29 cellular contexts compared by ENCODE assay signal in the genomic region with DNA sequence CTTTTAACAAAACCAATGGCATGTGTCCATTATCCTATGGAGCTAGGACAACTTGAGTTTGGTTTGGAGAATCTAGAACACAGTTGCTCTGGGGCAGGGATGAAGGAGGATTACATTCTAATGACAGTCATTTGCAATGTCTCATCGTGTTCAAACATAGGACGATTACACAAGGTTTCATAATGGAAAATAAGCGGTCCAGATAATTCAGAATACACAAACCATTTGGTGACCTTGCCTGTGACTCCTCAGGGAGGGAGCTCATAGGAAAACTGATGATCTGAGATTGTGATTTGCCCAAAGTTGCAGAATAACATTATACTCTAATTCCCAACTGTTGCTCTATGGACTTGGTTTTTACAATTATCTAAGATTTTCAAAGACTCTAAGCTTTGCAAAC. TPM values are rescaled to one million over a fixed set of nuclear protein-coding genes. Genes with fewer than 3 reads are reported as not detected.
DNase-seq lines count a peak whose midpoint lies in the region; ATAC-seq and TF ChIP-seq lines count a peak whose summit lies in the region.
"Had no signal": no experiment of that assay in that cellular context is flagged by ENCODE, and none has a peak within 500 bp of the region (broad histone marks: within the 10 kb centered on the region; RNA-seq: fewer than 3 reads in every experiment).

No MANE protein-coding gene starts in this region.

- H3K4me3 ChIP-seq in hepatocyte (no peak overlapping the region), aorta (ENCODE audit: low read length in 2 of 2) (no peak overlapping the region)
- H3K4me3 ChIP-seq: body of pancreas, esophagus muscularis mucosa, lower lobe of right lung had no signal

- WGBS in hepatocyte (ENCODE audit: low lambda C conversion rate, missing lambda C conversion rate): 44% methylated on average over 3 of the region's 3 CpGs
- WGBS in aorta, 2 donors: 84 to 92% methylated on average over 3 of the region's 3 CpGs

- peak; percentile 19 for ATAC-seq in aorta (ENCODE audit: low FRiP score)
- ATAC-seq in activated CD8-positive, alpha-beta memory T cell treated with anti-CD3 and anti-CD28 coated beads, Interleukin-2, amount 10 ng/mL, durations not matched to agents 7 days and 5 days: no peak
- ATAC-seq: body of pancreas; lower lobe of right lung; natural killer cell treated with Interleukin-12 subunit alpha and Interleukin-12 subunit beta and Interleukin-15 and Interleukin-18, amount 100 ng/mL, for 72 hours; Panc1 had no signal

- no peaks in the 10 kb centered on the region for H3K9me2 ChIP-seq in hepatocyte (replicated peaks; ENCODE audit: insufficient read depth)

- H3K27me3 ChIP-seq in hepatocyte: no peaks in the 10 kb centered on the region
- no peaks in the 10 kb centered on the region for H3K27me3 ChIP-seq in aorta (ENCODE audit: control insufficient read depth in 1 of 2, insufficient read depth in 2 of 2, low read length in 1 of 2)
- H3K27me3 ChIP-seq: body of pancreas, esophagus muscularis mucosa had no signal

- peaks cover 4% of the 10 kb centered on the region for H3K36me3 Mint-ChIP-seq in activated CD8-positive, alpha-beta memory T cell treated with anti-CD3 and anti-CD28 coated beads, Interleukin-2, amount 10 ng/mL, durations not matched to agents 7 days and 5 days

- H3K79me2 ChIP-seq in hepatocyte: no peaks in the 10 kb centered on the region

- H3K4me1 ChIP-seq in hepatocyte (ENCODE audit: insufficient read depth) (no peaks in the 10 kb centered on the region), aorta (ENCODE audit: control insufficient read depth in 1 of 2, insufficient read depth in 2 of 2, low read length in 2 of 2) (no peaks in the 10 kb centered on the region)
- H3K4me1 ChIP-seq: body of pancreas, lower lobe of right lung had no signal

- H3K4me3 Mint-ChIP-seq in activated CD8-positive, alpha-beta memory T cell treated with anti-CD3 and anti-CD28 coated beads, Interleukin-2, amount 10 ng/mL, durations not matched to agents 7 days and 5 days: no peak overlapping the region
- H3K4me3 Mint-ChIP-seq: activated CD4-positive, alpha-beta memory T cell treated with anti-CD3 and anti-CD28 coated beads for 36 hours; CD4-positive, alpha-beta memory T cell; central memory CD8-positive, alpha-beta T cell; natural killer cell treated with Interleukin-12 subunit alpha and Interleukin-12 subunit beta and Interleukin-15 and Interleukin-18, amount 100 ng/mL, for 72 hours; type B pancreatic cell had no signal

- H3K27ac Mint-ChIP-seq in activated CD8-positive, alpha-beta memory T cell treated with anti-CD3 and anti-CD28 coated beads, Interleukin-2, amount 10 ng/mL, durations not matched to agents 7 days and 5 days: no peak overlapping the region
- H3K27ac Mint-ChIP-seq: activated CD4-positive, alpha-beta memory T cell treated with anti-CD3 and anti-CD28 coated beads for 36 hours; CD4-positive, alpha-beta memory T cell; natural killer cell treated with Interleukin-12 subunit alpha and Interleukin-12 subunit beta and Interleukin-15 and Interleukin-18, amount 100 ng/mL, for 72 hours; type B pancreatic cell had no signal

- DNase-seq in NCI-H748 (lab: John Stamatoyannopoulos, UW; ENCODE audit: unreplicated experiment) (peak; percentile 13), NCI-H748 treated with DMSO at 0.1 percent for 48 hours (lab: John Stamatoyannopoulos, UW) (no peak), amniotic epithelial cell (ENCODE audit: low read depth) (peak; percentile 37), hepatocyte (ENCODE audit: low spot score) (no peak), aorta (no peak), GM19238 (ENCODE audit: insufficient read length, low spot score) (no peak), NOMO-1 treated with DMSO at 0.1 percent for 48 hours (lab: John Stamatoyannopoulos, UW; ENCODE audit: unreplicated experiment) (no peak)
- no peak for DNase-seq in activated CD8-positive, alpha-beta memory T cell treated with anti-CD3 and anti-CD28 coated beads, Interleukin-2, amount 10 ng/mL, durations not matched to agents 7 days and 5 days
- DNase-seq: 8988T; activated CD4-positive, alpha-beta memory T cell treated with anti-CD3 and anti-CD28 coated beads for 36 hours; activated CD4-positive, alpha-beta T cell treated with anti-CD3 and anti-CD28 coated beads for 1 hour; activated CD8-positive, alpha-beta memory T cell treated with anti-CD3 and anti-CD28 coated beads, Interleukin-2, amount 50 U/mL, for 4 hours; activated naive CD4-positive, alpha-beta T cell treated with Interleukin-2 at 50 U/mL for 16 hours; body of pancreas; CD4-positive, alpha-beta memory T cell; H7; KG1; kidney glomerular epithelial cell; lower lobe of right lung; MM.1S; NCI-H2081; NCI-H524 treated with DMSO at 0.1 percent for 48 hours; SHP77; stimulated activated naive CD4-positive, alpha-beta T cell had no signal

- CTCF ChIA-PET in activated CD8-positive, alpha-beta memory T cell treated with anti-CD3 and anti-CD28 coated beads, Interleukin-2, amount 10 ng/mL, durations not matched to agents 7 days and 5 days (lab: Charles Lee): interaction anchor here (0.6 kb wide), 1 partner anchor 17 kb away, joined by 4 read pairs; no protein-coding TSS in a partner anchor

- H2AFZ ChIP-seq in hepatocyte: no peak overlapping the region

- intact Hi-C loops in aorta (cut with DNase I): no loop called here

- TF ChIP-seq CTCF in hepatocyte (IDR thresholded peaks at IDR 0.05; ENCODE audit: poor library complexity): no peak

- H3K9me3 ChIP-seq in hepatocyte (ENCODE audit: low read depth) (no peaks in the 10 kb centered on the region), aorta (ENCODE audit: control insufficient read depth, low read length) (peaks cover 1% of the 10 kb centered on the region)
- H3K9me3 ChIP-seq: body of pancreas, esophagus muscularis mucosa, lower lobe of right lung had no signal

- H3K9me3 Mint-ChIP-seq in activated CD8-positive, alpha-beta memory T cell treated with anti-CD3 and anti-CD28 coated beads, Interleukin-2, amount 10 ng/mL, durations not matched to agents 7 days and 5 days (ENCODE audit: low read depth): peaks cover 16% of the 10 kb centered on the region
- H3K9me3 Mint-ChIP-seq: central memory CD8-positive, alpha-beta T cell; natural killer cell treated with Interleukin-12 subunit alpha and Interleukin-12 subunit beta and Interleukin-15 and Interleukin-18, amount 100 ng/mL, for 72 hours had no signal

- no peaks in the 10 kb centered on the region for H4K20me1 ChIP-seq in hepatocyte (ENCODE audit: insufficient read depth, poor library complexity, severe bottlenecking)

- H3K27me3 Mint-ChIP-seq in activated CD8-positive, alpha-beta memory T cell treated with anti-CD3 and anti-CD28 coated beads, Interleukin-2, amount 10 ng/mL, durations not matched to agents 7 days and 5 days: no peaks in the 10 kb centered on the region
- H3K27me3 Mint-ChIP-seq: activated CD4-positive, alpha-beta memory T cell treated with anti-CD3 and anti-CD28 coated beads for 36 hours; CD4-positive, alpha-beta memory T cell; central memory CD8-positive, alpha-beta T cell; type B pancreatic cell had no signal

- H3K27ac ChIP-seq in hepatocyte: peak overlapping the region; percentile 59
- H3K27ac ChIP-seq in aorta (ENCODE audit: low read depth in 1 of 2, low read length in 2 of 2): no peak overlapping the region
- H3K27ac ChIP-seq: body of pancreas, esophagus muscularis mucosa, lower lobe of right lung had no signal

- H3K36me3 ChIP-seq in hepatocyte (replicated peaks; ENCODE audit: insufficient read depth, low read depth) (no peaks in the 10 kb centered on the region), aorta (ENCODE audit: control insufficient read depth in 1 of 2, insufficient read depth in 2 of 2, low read length in 1 of 2) (no peaks in the 10 kb centered on the region)
- H3K36me3 ChIP-seq: esophagus muscularis mucosa, lower lobe of right lung had no signal

- H3K4me2 ChIP-seq in hepatocyte: peak overlapping the region; percentile 23

- H3K4me1 Mint-ChIP-seq in activated CD8-positive, alpha-beta memory T cell treated with anti-CD3 and anti-CD28 coated beads, Interleukin-2, amount 10 ng/mL, durations not matched to agents 7 days and 5 days: no peaks in the 10 kb centered on the region
- H3K4me1 Mint-ChIP-seq: CD4-positive, alpha-beta memory T cell; central memory CD8-positive, alpha-beta T cell had no signal

RNA-seq across cellular contexts. Expression of a gene that starts 27.6 kb away (rescaled TPM):
- total RNA-seq in hepatocyte (30.7 and 32.2 TPM in 2 replicates), aorta (10 to 100 TPM; 24.0 to 51.6 TPM)
- polyA plus RNA-seq in hepatocyte (17.9 TPM in 2 replicates), aorta (1 to 10 TPM; 7.0 to 8.8 TPM)
- 1 to 10 TPM; 2.0 to 2.9 TPM for total RNA-seq in activated CD8-positive, alpha-beta memory T cell treated with anti-CD3 and anti-CD28 coated beads, Interleukin-2, amount 10 ng/mL, durations not matched to agents 7 days and 5 days

Comparison
In these comparisons a context has a peak if more than half of its experiments do, and no peak if none do; other contexts are left out.
1. DNase-seq: peak in NCI-H748 (single experiment) and amniotic epithelial cell (single experiment); none in NCI-H748 treated with DMSO at 0.1 percent for 48 hours (single experiment), hepatocyte (single experiment), aorta (0 of 2), GM19238 (single experiment), NOMO-1 treated with DMSO at 0.1 percent for 48 hours (single experiment) and activated CD8-positive, alpha-beta memory T cell treated with anti-CD3 and anti-CD28 coated beads, Interleukin-2, amount 10 ng/mL, durations not matched to agents 7 days and 5 days (single experiment).